In genomic region chr9:73916016-73916673, GRCh38 we compare ENCODE assay signal across 14 cellular contexts.
DNase-seq lines count a peak whose midpoint lies in the region; ATAC-seq and TF ChIP-seq lines count a peak whose summit lies in the region.
"Had no signal": no experiment of that assay in that cellular context is flagged by ENCODE, and none has a peak within 500 bp of the region (broad histone marks: within the 10 kb centered on the region; RNA-seq: fewer than 3 reads in every experiment).

No MANE protein-coding gene starts in this region.

- DNase-seq in HT1080 (ENCODE audit: low read depth) = peak; percentile 27
- DNase-seq in astrocyte of the hippocampus (ENCODE audit: low read depth, low spot score) = peak; percentile 20
- peak; percentile 18 for DNase-seq in left kidney (ENCODE audit: low read depth, low spot score)
- no peak for DNase-seq in activated CD4-positive, alpha-beta T cell treated with anti-CD3 and anti-CD28 coated beads, Interleukin-2, amount 50 U/mL, for 48 hours
- DNase-seq in MG63 = no peak
- DNase-seq: activated effector memory CD4-positive, alpha-beta T cell treated with anti-CD3 and anti-CD28 coated beads, Interleukin-2, amount 50 U/mL, for 16 hours; DMS79; NCI-H510A treated with DMSO at 0.1 percent for 48 hours; spleen; T1000 had no signal

- ATAC-seq in HG02571 (IDR thresholded peaks at IDR 0.05; ENCODE audit: unreplicated experiment) = no peak
- ATAC-seq in HG02763 (IDR thresholded peaks at IDR 0.05; ENCODE audit: unreplicated experiment) = no peak
- ATAC-seq: stimulated activated memory B cell treated with anti-CD40 and anti-IgM and Interleukin-4, amounts not matched to agents 10 μg/mL and 1 μg/mL and 100 μg/mL, for 72 hours had no signal

- no peaks in the 10 kb centered on the region for H3K27me3 ChIP-seq in MG63
- H3K27me3 ChIP-seq: spleen had no signal

- H3K4me3 ChIP-seq in MG63 = no peak overlapping the region
- H3K4me3 ChIP-seq: spleen had no signal

- no peaks in the 10 kb centered on the region for H3K36me3 ChIP-seq in MG63
- H3K36me3 ChIP-seq: spleen had no signal

- H3K9me3 ChIP-seq in MG63 = no peaks in the 10 kb centered on the region
- H3K9me3 ChIP-seq: spleen had no signal

- H3K27ac ChIP-seq in C4-2B = no peak overlapping the region
- H3K27ac ChIP-seq: spleen had no signal

- TF ChIP-seq CTCF in C4-2B (conservative IDR thresholded peaks at IDR 0.05) = peak; percentile 49

Comparison
In these comparisons a context has a peak if more than half of its experiments do, and no peak if none do; other contexts are left out.
1. DNase-seq: peak in HT1080 (single experiment), astrocyte of the hippocampus (single experiment) and left kidney (single experiment); none in activated CD4-positive, alpha-beta T cell treated with anti-CD3 and anti-CD28 coated beads, Interleukin-2, amount 50 U/mL, for 48 hours (0 of 2) and MG63 (single experiment).